21 cellular contexts compared by ENCODE assay signal in the genomic region with DNA sequence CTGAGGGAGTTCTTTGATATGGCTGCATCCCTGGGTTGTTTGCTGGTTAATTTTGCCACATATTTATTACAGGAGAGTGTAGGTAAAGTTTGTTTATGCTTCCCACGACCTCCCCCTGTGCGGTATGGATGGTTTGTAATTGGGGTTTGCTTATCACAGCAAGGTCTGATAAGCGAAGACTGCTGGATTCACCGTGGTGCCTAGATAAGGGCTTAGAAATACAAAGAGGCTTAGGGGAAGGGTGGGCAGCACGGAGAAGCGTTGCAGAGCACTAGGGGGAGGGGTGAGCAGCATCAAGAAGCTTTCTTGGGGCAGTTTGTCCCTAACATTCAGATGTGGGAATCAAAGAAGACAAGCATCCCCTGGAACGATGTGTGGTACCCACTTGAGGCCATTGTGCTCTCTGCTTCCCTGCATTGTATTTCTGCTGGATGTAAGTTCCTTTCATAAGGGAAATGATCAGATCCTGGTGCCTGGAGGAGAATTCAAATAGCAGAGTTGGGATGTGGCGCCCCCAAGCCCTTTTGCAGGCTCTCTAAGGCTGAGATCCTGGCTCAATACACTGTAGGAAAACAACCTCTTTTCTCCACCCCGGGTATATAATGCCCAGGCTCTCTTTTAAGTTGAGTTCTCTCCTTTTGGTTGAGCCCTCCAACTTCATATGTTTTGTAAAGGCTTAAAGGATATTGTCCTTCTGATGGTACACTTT.
DNase-seq lines count a peak whose midpoint lies in the region; ATAC-seq, FAIRE-seq and TF ChIP-seq lines count a peak whose summit lies in the region.
"Had no signal": no experiment of that assay in that cellular context is flagged by ENCODE, and none has a peak within 500 bp of the region (broad histone marks: within the 10 kb centered on the region; RNA-seq: fewer than 3 reads in every experiment).

No MANE protein-coding gene starts in this region.

- H3K23me2 ChIP-seq in H1 (ENCODE audit: low read depth, low read length): no peaks in the 10 kb centered on the region

- H3K23ac ChIP-seq in H1 (ENCODE audit: insufficient read length): no peak overlapping the region

- H3K79me2 ChIP-seq in H1 (ENCODE audit: control insufficient read depth in 1 of 2, insufficient read depth in 2 of 2, low read length in 2 of 2): no peaks in the 10 kb centered on the region

- FAIRE-seq in GM12891 (lab: Jason Lieb, UNC) (peak; percentile 13), H1 (lab: Jason Lieb, UNC) (no peak)
- FAIRE-seq: A549 had no signal

- no peak overlapping the region for H3K14ac ChIP-seq in H1 (ENCODE audit: insufficient read length)

- H3K79me1 ChIP-seq in H1 (ENCODE audit: low read depth, low read length): no peaks in the 10 kb centered on the region

- H3K4me1 ChIP-seq in H1 (replicated peaks in 1 of 4; ENCODE audit: control insufficient read depth in 3 of 4, insufficient read depth in 4 of 4, low read length in 3 of 4) (peaks cover 0 to 5% (median 0%) of the 10 kb centered on the region in 4 experiments; a peak in 2 of 7 replicates), mesodermal cell (ENCODE audit: control insufficient read depth, insufficient read depth, low read length, poor library complexity, severe bottlenecking) (no peaks in the 10 kb centered on the region)
- H3K4me1 ChIP-seq: A549, BE2C, SJSA1 had no signal

- H3K18ac ChIP-seq in H1 (ENCODE audit: extremely low read depth, low read length): no peak overlapping the region

- H3K27ac ChIP-seq in H1 (ENCODE audit: low read depth, low read length) (no peak overlapping the region), mesodermal cell (ENCODE audit: low read depth, low read length, severe bottlenecking) (peak overlapping the region; percentile 17)
- H3K27ac ChIP-seq: A549, SJSA1 had no signal

- peak; percentile 20 to 31; a peak in 2 of 4 replicates for TF ChIP-seq RAD21 in H1 (IDR thresholded peaks at IDR 0.05 in 1 of 2, conservative IDR thresholded peaks at IDR 0.05 in 1 of 2; ENCODE audit: low read depth in 2 of 2, low read length in 2 of 2)

- no peak overlapping the region for H3K9ac ChIP-seq in H1 (replicated peaks in 1 of 4; ENCODE audit: extremely low read depth in 1 of 4, low read depth in 3 of 4, low read length in 3 of 4)

- no peak overlapping the region; a peak in 1 of 4 replicates for H3K4me2 ChIP-seq in H1 (ENCODE audit: insufficient read depth in 1 of 2, low read depth in 2 of 2, low read length in 2 of 2)
- H3K4me2 ChIP-seq: A549 had no signal

- no peak overlapping the region for H2BK15ac ChIP-seq in H1 (ENCODE audit: low read length)

- ATAC-seq in GM19395 (IDR thresholded peaks at IDR 0.05; ENCODE audit: unreplicated experiment): no peak
- ATAC-seq: A549, Right ventricle myocardium inferior had no signal

- H3K4ac ChIP-seq in H1 (replicated peaks; ENCODE audit: insufficient read length, low read depth, low read length): no peak overlapping the region

- H2BK5ac ChIP-seq in H1 (ENCODE audit: low read depth, low read length): no peak overlapping the region

- no peak overlapping the region for H4K5ac ChIP-seq in H1 (ENCODE audit: insufficient read length, low read depth, low read length)

- CTCF ChIA-PET in H1 (lab: Charles Lee; ENCODE audit: partially characterized antibody): interaction anchor here (0.6 to 2.0 kb wide), 2 partner anchors 12 to 99 kb away, joined by 3 to 6 read pairs; no protein-coding TSS in a partner anchor

- TF ChIP-seq CTCF in H1 (IDR thresholded peaks at IDR 0.05; ENCODE audit: control extremely low read depth in 1 of 3, insufficient read depth in 1 of 3, low read depth in 1 of 3, low read length in 3 of 3) (no peak), foreskin fibroblast (IDR thresholded peaks at IDR 0.05; ENCODE audit: low read depth, low read length) (no peak)

- no peak overlapping the region for H2BK20ac ChIP-seq in H1 (ENCODE audit: low read length)

- TF ChIP-seq EP300 in H1 (IDR thresholded peaks at IDR 0.05; ENCODE audit: borderline replicate concordance in 1 of 2, low read depth in 2 of 2, low read length in 2 of 2): no peak

- H2BK12ac ChIP-seq in H1 (ENCODE audit: low read depth, low read length): no peak overlapping the region

- H3K4me3 ChIP-seq in H1 (ENCODE audit: extremely low read depth in 1 of 4, insufficient read depth in 2 of 4, low read depth in 3 of 4, low read length in 4 of 4) (no peak overlapping the region), mesodermal cell (ENCODE audit: extremely low read depth, insufficient read depth, low read length, poor library complexity, severe bottlenecking) (no peak overlapping the region), foreskin fibroblast (ENCODE audit: low read depth in 1 of 2, low read length in 2 of 2) (no peak overlapping the region)
- H3K4me3 ChIP-seq: A549, SJSA1 had no signal

- H3K36me3 ChIP-seq in H1 (ENCODE audit: control insufficient read depth in 2 of 4, insufficient read depth in 4 of 4, low read length in 3 of 4): no peaks in the 10 kb centered on the region
- H3K36me3 ChIP-seq in mesodermal cell (ENCODE audit: control insufficient read depth, insufficient read depth, low read length): no peaks in the 10 kb centered on the region
- H3K36me3 ChIP-seq: BE2C, SJSA1 had no signal

- no peaks in the 10 kb centered on the region for H3K9me3 ChIP-seq in H1 (ENCODE audit: insufficient read depth in 2 of 2, low read depth in 1 of 2, low read length in 1 of 2)
- no peaks in the 10 kb centered on the region for H3K9me3 ChIP-seq in mesodermal cell (ENCODE audit: control insufficient read depth, low read length)
- H3K9me3 ChIP-seq: A549, BE2C, SJSA1 had no signal

- no peak overlapping the region for H4K91ac ChIP-seq in H1 (replicated peaks; ENCODE audit: insufficient read length, low read length)

- no peak overlapping the region for H2AK5ac ChIP-seq in H1 (ENCODE audit: low read depth, low read length)

- TF ChIP-seq POLR2A in GM12891 (IDR thresholded peaks at IDR 0.05; ENCODE audit: low read depth, low read length): no peak
- TF ChIP-seq POLR2A in H1 (IDR thresholded peaks at IDR 0.05; ENCODE audit: control extremely low read depth in 1 of 2, low read depth in 2 of 2, low read length in 2 of 2): no peak

- no peak overlapping the region for H2BK120ac ChIP-seq in H1 (replicated peaks; ENCODE audit: low read depth, low read length)

- POLR2A ChIA-PET in H1 (lab: Charles Lee; ENCODE audit: partially characterized antibody): no interaction called here

- no peak overlapping the region for H2AFZ ChIP-seq in H1 (ENCODE audit: low read length)

- WGBS in H1 (ENCODE audit: extremely low coverage in 1 of 2, insufficient coverage in 1 of 2, insufficient read length in 1 of 2, insufficient replicate concordance in 2 of 2, low coverage in 1 of 2, low lambda C conversion rate in 2 of 2, missing lambda C conversion rate in 1 of 2), 2 experiments: 61% methylated on average over 9 of the region's 9 CpGs; no CpG with 5 or more reads in 1 of the 2 experiments
- WGBS in mesodermal cell (ENCODE audit: insufficient coverage in 2 of 2), 2 experiments: 35 to 55% methylated on average over 5 to 7 of the region's 9 CpGs

- H3K27me3 ChIP-seq in H1 (replicated peaks in 1 of 4; ENCODE audit: control insufficient read depth in 3 of 4, extremely low read depth in 1 of 4, insufficient read depth in 3 of 4, low read length in 3 of 4): no peaks in the 10 kb centered on the region; a peak in 1 of 7 replicates
- H3K27me3 ChIP-seq: BE2C, SJSA1 had no signal

- DNase-seq in GM12891 (ENCODE audit: insufficient read length, low spot score) (no peak), NCI-H146 treated with DMSO at 0.1 percent for 48 hours (lab: John Stamatoyannopoulos, UW; ENCODE audit: unreplicated experiment) (peak; percentile 23), H1 (ENCODE audit: low read depth in 1 of 2, low spot score in 2 of 2) (no peak), foreskin fibroblast (no peak), NOMO-1 (lab: John Stamatoyannopoulos, UW; ENCODE audit: unreplicated experiment in 2 of 2) (no peak)
- no peak for DNase-seq in activated CD4-positive, CD25-positive, alpha-beta regulatory T cell treated with anti-CD3 and anti-CD28 coated beads, Interleukin-2, amount 50 U/mL, for 72 hours
- DNase-seq: BE2C, DMS79, H7, Karpas-422, NCI-H1417, NCI-H187 treated with DMSO at 0.1 percent for 48 hours, NCI-H2107, NCI-H2227 treated with DMSO at 0.1 percent for 48 hours, NCI-H510A treated with DMSO at 0.1 percent for 48 hours, NCI-H748 treated with DMSO at 0.1 percent for 48 hours had no signal

- no peak overlapping the region for H4K8ac ChIP-seq in H1 (ENCODE audit: extremely low read depth, insufficient read depth, low read length)

- H3K56ac ChIP-seq in H1 (replicated peaks; ENCODE audit: insufficient read length, low read depth, low read length): no peak overlapping the region

- H4K20me1 ChIP-seq in H1 (replicated peaks in 1 of 2; ENCODE audit: control insufficient read depth in 1 of 2, insufficient read depth in 2 of 2, low read length in 2 of 2): no peaks in the 10 kb centered on the region

TF ChIP-seq in GM12891, 5 proteins besides CTCF, POLR2A, EP300 and RAD21:
- no peak for TF ChIP-seq PAX5 (IDR thresholded peaks at IDR 0.05; ENCODE audit: insufficient read depth, low read length, severe bottlenecking)
- no peak for TF ChIP-seq POU2F2 (IDR thresholded peaks at IDR 0.05; ENCODE audit: low read depth, low read length)
- no peak for TF ChIP-seq TAF1 (IDR thresholded peaks at IDR 0.05; ENCODE audit: low read depth, low read length)
- no peak for TF ChIP-seq SPI1 (IDR thresholded peaks at IDR 0.05; ENCODE audit: low read depth, low read length)
- no peak for TF ChIP-seq POLR2AphosphoS5 (IDR thresholded peaks at IDR 0.05; ENCODE audit: low read depth, low read length)
TF ChIP-seq in GM12891: peak in this region for 0.

TF ChIP-seq in H1, 55 proteins besides CTCF, POLR2A, EP300 and RAD21 (continues in another document):
- TF ChIP-seq BACH1 (IDR thresholded peaks at IDR 0.05; ENCODE audit: low read length) (no peak), CBX5 (IDR thresholded peaks at IDR 0.05; ENCODE audit: low read depth, low read length) (no peak), KDM5A (IDR thresholded peaks at IDR 0.05; ENCODE audit: low read length) (no peak), TEAD4 (IDR thresholded peaks at IDR 0.05; ENCODE audit: low read depth, low read length) (no peak), ZNF274 (IDR thresholded peaks at IDR 0.05; ENCODE audit: borderline replicate concordance, extremely low read depth, low read length) (no peak), GABPA (IDR thresholded peaks at IDR 0.05; ENCODE audit: borderline replicate concordance, insufficient read depth, low read length) (no peak), SIX5 (IDR thresholded peaks at IDR 0.05; ENCODE audit: low read depth, low read length) (no peak), POU5F1 (IDR thresholded peaks at IDR 0.05; ENCODE audit: low read depth, low read length) (no peak), ASH2L (IDR thresholded peaks at IDR 0.05; ENCODE audit: low read length) (no peak), CTBP2 (IDR thresholded peaks at IDR 0.05; ENCODE audit: borderline replicate concordance, insufficient read depth, insufficient read length, low read length) (no peak), HDAC2 (IDR thresholded peaks at IDR 0.05; ENCODE audit: borderline replicate concordance in 1 of 2, low read depth in 2 of 2, low read length in 2 of 2) (no peak), SP1 (IDR thresholded peaks at IDR 0.05; ENCODE audit: low read depth, low read length) (no peak), SRF (IDR thresholded peaks at IDR 0.05; ENCODE audit: low read depth, low read length) (no peak)
